ENCODE assay signal across 9 cellular contexts in genomic region chr11:789951-790350, GRCh38. TPM values are rescaled to one million over a fixed set of nuclear protein-coding genes. Genes with fewer than 3 reads are reported as not detected.
DNase-seq lines count a peak whose midpoint lies in the region; ATAC-seq and TF ChIP-seq lines count a peak whose summit lies in the region.
"Had no signal": no experiment of that assay in that cellular context is flagged by ENCODE, and none has a peak within 500 bp of the region (broad histone marks: within the 10 kb centered on the region; RNA-seq: fewer than 3 reads in every experiment).

Gene CEND1, minus strand, starts transcription at chr11:790090. Its CDS starts 1,514 bp downstream, at chr11:788576.

- intact Hi-C loops in Calu3 (cut with micrococcal nuclease; ENCODE audit: unreplicated experiment) = no loop called here

- CTCF ChIA-PET in Calu3 (lab: Charles Lee) = interaction anchor here (1.0 to 1.4 kb wide), 2 partner anchors 13 to 14 kb away, joined by 3 to 5 read pairs; no protein-coding TSS in a partner anchor

- no peaks in the 10 kb centered on the region for H3K9me3 Mint-ChIP-seq in HFFc6
- no peaks in the 10 kb centered on the region for H3K9me3 Mint-ChIP-seq in Calu3 (ENCODE audit: low read depth, unreplicated experiment)

- no peaks in the 10 kb centered on the region; the same call in 1 of the 2 replicates for H3K27me3 Mint-ChIP-seq in HFFc6 (ENCODE audit: insufficient read depth)
- H3K27me3 Mint-ChIP-seq in Calu3 (ENCODE audit: unreplicated experiment) = no peaks in the 10 kb centered on the region

- TF ChIP-seq CTCF in HFFc6 (IDR thresholded peaks at IDR 0.05) (no peak), Peyer's patch (IDR thresholded peaks at IDR 0.05) (no peak), Calu3 (IDR thresholded peaks at IDR 0.05; ENCODE audit: unreplicated experiment) (no peak)

- peak within 1 kb of the TSS; percentile 59 for H3K27ac Mint-ChIP-seq in HFFc6
- H3K27ac Mint-ChIP-seq in Calu3 (ENCODE audit: unreplicated experiment) = no peak within 1 kb of the TSS

- H3K36me3 ChIP-seq in Peyer's patch = peaks cover 0 to 21% (median 0%) of the 10 kb centered on the region in 3 donors
- H3K36me3 ChIP-seq: cardiac muscle cell had no signal

- H3K4me1 ChIP-seq in Peyer's patch = peaks cover 0 to 16% (median 7%) of the 10 kb centered on the region in 4 donors

- ATAC-seq in GM18858 (IDR thresholded peaks at IDR 0.05; ENCODE audit: unreplicated experiment) (no peak), GM19455 (IDR thresholded peaks at IDR 0.05; ENCODE audit: unreplicated experiment) (no peak)

- H3K4me3 Mint-ChIP-seq in HFFc6 = peak within 1 kb of the TSS; percentile 66
- H3K4me3 Mint-ChIP-seq in Calu3 (ENCODE audit: low read depth, unreplicated experiment) = no peak within 1 kb of the TSS

- DNase-seq in Ammon's horn (ENCODE audit: low spot score) = peak; percentile 74
- peak; percentile 18 for DNase-seq in HFFc6
- peak; percentile 53 for DNase-seq in activated T-cell treated with anti-CD3 and anti-CD28 coated beads, Interleukin-2, amount 50 U/mL, for 1 hour
- no peak for DNase-seq in Peyer's patch
- no peak for DNase-seq in Calu3

- BruUV-seq in Calu3 (replicated peaks; lab: Mats Ljungman, UMichigan) = no TSS peak

- H3K4me1 Mint-ChIP-seq in HFFc6 (ENCODE audit: low read depth) = peaks cover 5% of the 10 kb centered on the region; the same call in 1 of the 2 replicates
- H3K4me1 Mint-ChIP-seq in Calu3 (ENCODE audit: low read depth, unreplicated experiment) = no peaks in the 10 kb centered on the region

- H3K4me3 ChIP-seq in iPS-18c (ENCODE audit: insufficient read depth, low read depth, low read length) = peak within 1 kb of the TSS; percentile 28; the same call in 1 of the 2 replicates
- H3K4me3 ChIP-seq in Peyer's patch = peak within 1 kb of the TSS in 2 of 4 donors; percentile 7 to 31
- H3K4me3 ChIP-seq: cardiac muscle cell had no signal

- H3K36me3 Mint-ChIP-seq in HFFc6 (ENCODE audit: low read depth) (no peaks in the 10 kb centered on the region), Calu3 (ENCODE audit: insufficient read depth, unreplicated experiment) (peaks cover 52% of the 10 kb centered on the region)

- no peak for TF ChIP-seq POLR2A in Peyer's patch (IDR thresholded peaks at IDR 0.05)

- peaks cover 0 to 8% of the 10 kb centered on the region in 2 donors for H3K27me3 ChIP-seq in Peyer's patch
- H3K27me3 ChIP-seq: cardiac muscle cell had no signal

- no peaks in the 10 kb centered on the region for H3K9me3 ChIP-seq in iPS-18c (ENCODE audit: control insufficient read depth, insufficient read depth, low read length)
- H3K9me3 ChIP-seq in Peyer's patch = no peaks in the 10 kb centered on the region

- H3K27ac ChIP-seq in Peyer's patch = no peak within 1 kb of the TSS
- H3K27ac ChIP-seq: cardiac muscle cell had no signal

RNA-seq across cellular contexts. Expression of gene CEND1, which starts in this region (rescaled TPM):
- total RNA-seq in HFFc6 (2021; fragmentation: NEBNext Ultra II Directional; extraction: Animal tissue kit (Norgen Biotek cat#: 25700)) = 10 to 100 TPM in 5 of 6 experiments, 1 to 10 TPM in 1; 8.2 to 12.2 (median 11.0) TPM
- total RNA-seq in Peyer's patch (not detected), Calu3 (2022) (not detected in 2 replicates)

Comparison
In these comparisons a context has a peak if more than half of its experiments do, and no peak if none do; other contexts are left out.
1. DNase-seq: peak in Ammon's horn (single experiment), HFFc6 (single experiment) and activated T-cell treated with anti-CD3 and anti-CD28 coated beads, Interleukin-2, amount 50 U/mL, for 1 hour (single experiment); none in Peyer's patch (0 of 3) and Calu3 (single experiment).